In the genomic region with DNA sequence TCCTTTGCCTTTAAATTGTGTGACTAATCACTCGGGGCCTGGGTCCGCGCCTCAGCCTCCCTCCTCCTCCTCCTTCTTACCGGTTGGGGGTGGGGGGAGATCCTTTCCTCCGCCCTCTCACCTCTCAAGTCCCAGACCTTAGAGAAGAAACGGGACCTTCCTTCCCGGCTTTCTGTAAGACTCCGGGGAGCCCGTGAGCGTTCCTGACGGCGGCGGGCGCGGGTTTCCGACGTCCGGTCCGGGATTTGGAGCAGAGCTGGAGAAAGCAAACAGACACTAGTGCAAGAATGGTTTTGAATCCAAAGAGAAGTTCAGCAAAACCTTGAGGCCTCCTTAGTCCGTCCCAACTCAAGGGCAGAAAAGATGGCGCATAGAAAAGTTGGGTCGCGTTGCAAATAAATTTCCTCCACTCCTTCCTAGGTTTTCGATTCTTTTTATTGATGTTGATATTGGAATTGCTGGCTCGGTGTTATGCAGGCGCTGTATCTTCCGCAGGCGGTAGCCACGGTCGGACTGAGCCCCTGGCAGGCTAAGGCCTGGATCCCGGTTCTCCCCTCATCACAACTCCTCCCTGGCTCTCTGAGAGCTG, we compare ENCODE assay signal across 11 cellular contexts. TPM values are rescaled to one million over a fixed set of nuclear protein-coding genes. Genes with fewer than 3 reads are reported as not detected.
A peak's percentile ranks its signal among the peaks of the same experiment; 100 is the strongest.
DNase-seq lines count a peak whose midpoint lies in the region; ATAC-seq, FAIRE-seq and TF ChIP-seq lines count a peak whose summit lies in the region.
"Had no signal": no experiment of that assay in that cellular context is flagged by ENCODE, and none has a peak within 500 bp of the region (broad histone marks: within the 10 kb centered on the region; RNA-seq: fewer than 3 reads in every experiment).

No MANE protein-coding gene starts in this region.

- peaks cover 3% of the 10 kb centered on the region for H3K36me3 Mint-ChIP-seq in activated naive CD8-positive, alpha-beta T cell treated with anti-CD3 and anti-CD28 coated beads, Interleukin-2, amount 50 U/mL, for 24 hours (ENCODE audit: low read depth)
- H3K36me3 Mint-ChIP-seq in memory B cell: peaks cover 4% of the 10 kb centered on the region

- FAIRE-seq in G401.6 (lab: Jason Lieb, UNC): peak; percentile 85
- FAIRE-seq: H54 had no signal

- H3K27me3 Mint-ChIP-seq in activated naive CD8-positive, alpha-beta T cell treated with anti-CD3 and anti-CD28 coated beads, Interleukin-2, amount 50 U/mL, for 24 hours: peaks cover 96% of the 10 kb centered on the region
- peaks cover 33% of the 10 kb centered on the region for H3K27me3 Mint-ChIP-seq in memory B cell

- H3K36me3 ChIP-seq in A673 (ENCODE audit: insufficient read depth, low read length, poor library complexity, severe bottlenecking): peaks cover 7% of the 10 kb centered on the region

- peak overlapping the region; percentile 78 for H3K4me3 Mint-ChIP-seq in activated naive CD8-positive, alpha-beta T cell treated with anti-CD3 and anti-CD28 coated beads, Interleukin-2, amount 50 U/mL, for 24 hours
- H3K4me3 Mint-ChIP-seq in memory B cell: no peak overlapping the region

- peaks cover 38% of the 10 kb centered on the region for H3K4me1 ChIP-seq in A673 (ENCODE audit: insufficient read depth, low read length, poor library complexity, severe bottlenecking)

- CTCF ChIA-PET in A673 (lab: Charles Lee): no interaction called here

- no TSS peak for BruUV-seq in A673 (replicated peaks; lab: Mats Ljungman, UMichigan)

- no peaks in the 10 kb centered on the region for H3K9me3 ChIP-seq in A673 (ENCODE audit: low read depth, low read length, poor library complexity, severe bottlenecking)

- H3K9me3 Mint-ChIP-seq in activated naive CD8-positive, alpha-beta T cell treated with anti-CD3 and anti-CD28 coated beads, Interleukin-2, amount 50 U/mL, for 24 hours: no peaks in the 10 kb centered on the region
- peaks cover 3% of the 10 kb centered on the region for H3K9me3 Mint-ChIP-seq in memory B cell

- no peak for TF ChIP-seq CTCF in A673 (conservative IDR thresholded peaks at IDR 0.05; ENCODE audit: low read depth, low read length)
- no peak for TF ChIP-seq CTCF in GM10266 (IDR thresholded peaks at IDR 0.05; ENCODE audit: control insufficient read depth, insufficient read depth, low read depth, missing control alignments)

- intact Hi-C loops in A673 (cut with micrococcal nuclease; ENCODE audit: unreplicated experiment): no loop called here
- intact Hi-C loops in Right ventricle myocardium inferior (cut with DNase I): no loop called here

- H3K27me3 ChIP-seq in A673 (replicated peaks; ENCODE audit: insufficient read depth, low read depth, low read length, poor library complexity): no peaks in the 10 kb centered on the region

- peak overlapping the region; percentile 70 for H3K4me3 ChIP-seq in A673 (ENCODE audit: low read depth, low read length, poor library complexity, severe bottlenecking)

- no peak for ATAC-seq in activated naive CD8-positive, alpha-beta T cell treated with anti-CD3 and anti-CD28 coated beads, Interleukin-2, amount 50 U/mL, for 24 hours
- ATAC-seq in memory B cell (ENCODE audit: low read depth): no peak
- ATAC-seq in GM18867 (IDR thresholded peaks at IDR 0.05; ENCODE audit: unreplicated experiment): no peak
- ATAC-seq in Right ventricle myocardium inferior: no peak

- H3K27ac Mint-ChIP-seq in activated naive CD8-positive, alpha-beta T cell treated with anti-CD3 and anti-CD28 coated beads, Interleukin-2, amount 50 U/mL, for 24 hours: peak overlapping the region; percentile 31
- H3K27ac Mint-ChIP-seq in memory B cell: peak overlapping the region; percentile 78

- peak overlapping the region; percentile 83 for H3K27ac ChIP-seq in A673 (ENCODE audit: low read depth, low read length, poor library complexity, severe bottlenecking)

- POLR2A ChIA-PET in A673 (lab: Charles Lee; ENCODE audit: low non-redundant PET): no interaction called here

- peaks cover 44% of the 10 kb centered on the region for H3K4me1 Mint-ChIP-seq in activated naive CD8-positive, alpha-beta T cell treated with anti-CD3 and anti-CD28 coated beads, Interleukin-2, amount 50 U/mL, for 24 hours
- peaks cover 8% of the 10 kb centered on the region for H3K4me1 Mint-ChIP-seq in memory B cell

- DNase-seq in A673 (ENCODE audit: low spot score) (no peak), memory B cell (ENCODE audit: low spot score in 2 of 2) (peak in 1 of 2 donors; percentile 19), GM10266 (ENCODE audit: extremely low spot score) (no peak), Right ventricle myocardium inferior (ENCODE audit: missing footprints) (no peak), UCSD-AML1 (lab: John Stamatoyannopoulos, UW; ENCODE audit: unreplicated experiment) (no peak)
- no peak for DNase-seq in activated naive CD8-positive, alpha-beta T cell treated with anti-CD3 and anti-CD28 coated beads, Interleukin-2, amount 50 U/mL, for 24 hours
- DNase-seq: DMS 273 treated with DMSO at 0.1 percent for 48 hours had no signal

RNA-seq across cellular contexts. Expression of a gene that starts 2.0 kb away (rescaled TPM):
- total RNA-seq in A673 (2021) (28.9 and 33.2 TPM in 2 replicates), Right ventricle myocardium inferior (not detected)

RNA-seq across cellular contexts. Expression of a gene that starts 15.4 kb away (rescaled TPM):
- total RNA-seq in A673 (2021) (18.3 and 20.4 TPM in 2 replicates), Right ventricle myocardium inferior (not detected)
- total RNA-seq: pulmonary artery endothelial cell had no signal

Comparison
In these comparisons a context has a peak if more than half of its experiments do, and no peak if none do; other contexts are left out.
1. RNA of a gene that starts 2.0 kb away (total RNA-seq): 28.9 to 33.2 TPM in A673; not detected in Right ventricle myocardium inferior (single experiment); every median in the first group is over 10 times any median in the second.
2. RNA of a gene that starts 15.4 kb away (total RNA-seq): 18.3 to 20.4 TPM in A673; not detected in Right ventricle myocardium inferior (single experiment); every median in the first group is over 10 times any median in the second.